In genomic region chr15:59377940-59378339, GRCh38 we compare ENCODE assay signal across 16 cellular contexts.
"Had no signal": no experiment of that assay in that cellular context is flagged by ENCODE, and none has a peak within 500 bp of the region (broad histone marks: within the 10 kb centered on the region; RNA-seq: fewer than 3 reads in every experiment).

No MANE protein-coding gene starts in this region.

- H3K4me3 ChIP-seq: hepatocyte, left ventricle myocardium inferior, lower lobe of right lung, smooth muscle cell had no signal

- H3K9me3 ChIP-seq: left ventricle myocardium inferior, lower lobe of right lung had no signal

- H3K36me3 ChIP-seq: left ventricle myocardium inferior, lower lobe of right lung had no signal

- DNase-seq: dermis blood vessel endothelial cell; endodermal cell; erythroblast; foreskin keratinocyte; head of caudate nucleus; kidney; left cardiac atrium; left ventricle myocardium inferior; lower lobe of right lung; natural killer cell; posterior cingulate gyrus; stimulated activated CD4-positive, alpha-beta T cell treated with anti-CD3 and anti-CD28 coated beads, Interleukin-2, amount 100 ng/mL, for 48 hours; stimulated activated naive CD4-positive, alpha-beta T cell treated with Interleukin-2 at 50 U/mL for 16 hours; trophoblast cell had no signal

- H3K4me2 ChIP-seq: hepatocyte, smooth muscle cell had no signal

- H3K4me1 ChIP-seq: foreskin keratinocyte, lower lobe of right lung had no signal

- H3K27ac ChIP-seq: foreskin keratinocyte, hepatocyte, left ventricle myocardium inferior, lower lobe of right lung had no signal

- H3K27me3 ChIP-seq: foreskin keratinocyte, hepatocyte had no signal

- H3K79me2 ChIP-seq: hepatocyte had no signal

- ATAC-seq: foreskin keratinocyte, left cardiac atrium, lower lobe of right lung, natural killer cell had no signal

- H2AFZ ChIP-seq: hepatocyte had no signal
